In the genomic region with DNA sequence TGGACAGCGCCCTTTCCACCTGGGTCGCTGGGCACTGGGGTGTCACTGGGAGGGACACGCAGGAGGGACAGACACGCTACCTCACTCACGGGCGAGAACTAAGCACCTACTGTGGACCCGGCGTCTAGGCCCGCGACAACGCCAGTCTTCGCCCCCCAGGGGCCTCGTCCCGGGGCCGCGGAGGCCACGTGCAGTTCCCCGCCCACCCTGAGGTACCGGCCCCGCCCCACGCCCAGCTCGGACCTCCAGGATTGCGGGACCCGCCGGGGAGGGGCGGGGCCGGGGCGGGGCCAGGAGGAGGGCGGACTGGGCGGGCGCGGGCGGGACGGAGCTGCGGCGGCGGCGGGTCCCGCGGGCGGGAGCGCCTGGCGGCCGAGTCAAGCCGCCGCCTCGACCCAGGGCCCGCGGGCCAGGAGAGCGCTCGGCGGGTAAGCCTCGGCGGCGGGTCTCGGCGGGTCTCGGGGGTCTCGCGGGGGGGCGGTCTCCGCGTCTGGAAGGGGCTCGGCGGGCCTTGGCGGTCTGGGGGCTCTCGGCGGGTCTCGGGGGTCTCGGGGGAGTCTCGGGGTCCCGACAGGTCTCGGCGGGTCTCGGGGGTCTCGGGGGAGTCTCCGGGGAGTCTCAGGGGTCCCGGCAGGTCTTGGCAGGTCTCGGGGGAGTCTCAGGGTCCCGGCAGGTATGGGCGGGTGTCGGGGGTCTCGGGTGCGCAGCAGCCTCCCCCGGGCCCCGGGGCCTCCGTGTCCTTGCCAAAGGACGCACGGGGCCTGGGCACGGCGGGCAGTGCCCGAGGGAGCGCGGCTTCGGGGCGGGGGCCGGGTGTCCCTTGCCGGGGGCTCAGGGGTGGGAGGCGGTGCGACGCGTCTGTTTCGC, we compare ENCODE assay signal across 1 cellular context.
TF ChIP-seq lines count a peak whose summit lies in the region.

A gene with protein sequence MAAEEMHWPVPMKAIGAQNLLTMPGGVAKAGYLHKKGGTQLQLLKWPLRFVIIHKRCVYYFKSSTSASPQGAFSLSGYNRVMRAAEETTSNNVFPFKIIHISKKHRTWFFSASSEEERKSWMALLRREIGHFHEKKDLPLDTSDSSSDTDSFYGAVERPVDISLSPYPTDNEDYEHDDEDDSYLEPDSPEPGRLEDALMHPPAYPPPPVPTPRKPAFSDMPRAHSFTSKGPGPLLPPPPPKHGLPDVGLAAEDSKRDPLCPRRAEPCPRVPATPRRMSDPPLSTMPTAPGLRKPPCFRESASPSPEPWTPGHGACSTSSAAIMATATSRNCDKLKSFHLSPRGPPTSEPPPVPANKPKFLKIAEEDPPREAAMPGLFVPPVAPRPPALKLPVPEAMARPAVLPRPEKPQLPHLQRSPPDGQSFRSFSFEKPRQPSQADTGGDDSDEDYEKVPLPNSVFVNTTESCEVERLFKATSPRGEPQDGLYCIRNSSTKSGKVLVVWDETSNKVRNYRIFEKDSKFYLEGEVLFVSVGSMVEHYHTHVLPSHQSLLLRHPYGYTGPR (plus strand): TSS at position 375 of the 867 bp plus-strand sequence. CDS start 27,533 bp downstream, outside the sequence.

TF ChIP-seq in HepG2, 621 proteins besides CTCF, POLR2A, EP300 and RAD21 (continued from another document and continues in another):
- TF ChIP-seq, protein P1, sequence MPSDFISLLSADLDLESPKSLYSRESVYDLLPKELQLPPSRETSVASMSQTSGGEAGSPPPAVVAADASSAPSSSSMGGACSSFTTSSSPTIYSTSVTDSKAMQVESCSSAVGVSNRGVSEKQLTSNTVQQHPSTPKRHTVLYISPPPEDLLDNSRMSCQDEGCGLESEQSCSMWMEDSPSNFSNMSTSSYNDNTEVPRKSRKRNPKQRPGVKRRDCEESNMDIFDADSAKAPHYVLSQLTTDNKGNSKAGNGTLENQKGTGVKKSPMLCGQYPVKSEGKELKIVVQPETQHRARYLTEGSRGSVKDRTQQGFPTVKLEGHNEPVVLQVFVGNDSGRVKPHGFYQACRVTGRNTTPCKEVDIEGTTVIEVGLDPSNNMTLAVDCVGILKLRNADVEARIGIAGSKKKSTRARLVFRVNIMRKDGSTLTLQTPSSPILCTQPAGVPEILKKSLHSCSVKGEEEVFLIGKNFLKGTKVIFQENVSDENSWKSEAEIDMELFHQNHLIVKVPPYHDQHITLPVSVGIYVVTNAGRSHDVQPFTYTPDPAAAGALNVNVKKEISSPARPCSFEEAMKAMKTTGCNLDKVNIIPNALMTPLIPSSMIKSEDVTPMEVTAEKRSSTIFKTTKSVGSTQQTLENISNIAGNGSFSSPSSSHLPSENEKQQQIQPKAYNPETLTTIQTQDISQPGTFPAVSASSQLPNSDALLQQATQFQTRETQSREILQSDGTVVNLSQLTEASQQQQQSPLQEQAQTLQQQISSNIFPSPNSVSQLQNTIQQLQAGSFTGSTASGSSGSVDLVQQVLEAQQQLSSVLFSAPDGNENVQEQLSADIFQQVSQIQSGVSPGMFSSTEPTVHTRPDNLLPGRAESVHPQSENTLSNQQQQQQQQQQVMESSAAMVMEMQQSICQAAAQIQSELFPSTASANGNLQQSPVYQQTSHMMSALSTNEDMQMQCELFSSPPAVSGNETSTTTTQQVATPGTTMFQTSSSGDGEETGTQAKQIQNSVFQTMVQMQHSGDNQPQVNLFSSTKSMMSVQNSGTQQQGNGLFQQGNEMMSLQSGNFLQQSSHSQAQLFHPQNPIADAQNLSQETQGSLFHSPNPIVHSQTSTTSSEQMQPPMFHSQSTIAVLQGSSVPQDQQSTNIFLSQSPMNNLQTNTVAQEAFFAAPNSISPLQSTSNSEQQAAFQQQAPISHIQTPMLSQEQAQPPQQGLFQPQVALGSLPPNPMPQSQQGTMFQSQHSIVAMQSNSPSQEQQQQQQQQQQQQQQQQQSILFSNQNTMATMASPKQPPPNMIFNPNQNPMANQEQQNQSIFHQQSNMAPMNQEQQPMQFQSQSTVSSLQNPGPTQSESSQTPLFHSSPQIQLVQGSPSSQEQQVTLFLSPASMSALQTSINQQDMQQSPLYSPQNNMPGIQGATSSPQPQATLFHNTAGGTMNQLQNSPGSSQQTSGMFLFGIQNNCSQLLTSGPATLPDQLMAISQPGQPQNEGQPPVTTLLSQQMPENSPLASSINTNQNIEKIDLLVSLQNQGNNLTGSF (CRISPR knock-in tag; IDR thresholded peaks at IDR 0.05), result peak; percentile 82; the same call in 1 of the 2 replicates
- peak; percentile 89 for TF ChIP-seq SNAI1 (CRISPR knock-in tag; IDR thresholded peaks at IDR 0.05; ENCODE audit: borderline replicate concordance)
- TF ChIP-seq ZBTB1 (CRISPR knock-in tag; IDR thresholded peaks at IDR 0.05; ENCODE audit: borderline replicate concordance), result no peak
- no peak for TF ChIP-seq CBX2 (IDR thresholded peaks at IDR 0.05; ENCODE audit: low read depth, low read length)
- TF ChIP-seq CBX2 (CRISPR knock-in tag; IDR thresholded peaks at IDR 0.05; ENCODE audit: low read depth), result no peak
- TF ChIP-seq SRY (CRISPR knock-in tag; IDR thresholded peaks at IDR 0.05), result peak; percentile 79
- TF ChIP-seq ZSCAN31 (CRISPR knock-in tag; IDR thresholded peaks at IDR 0.05; ENCODE audit: low read depth), result 0 out of 2 replicates have a peak, but pooled peaks have one; percentile 33
- TF ChIP-seq ZNF264 (CRISPR knock-in tag; IDR thresholded peaks at IDR 0.05), result 0 out of 2 replicates have a peak, but pooled peaks have one; percentile 52
- TF ChIP-seq ZNF674 (CRISPR knock-in tag; IDR thresholded peaks at IDR 0.05; ENCODE audit: low read depth), result no peak
- TF ChIP-seq ZNF496 (CRISPR knock-in tag; IDR thresholded peaks at IDR 0.05; ENCODE audit: insufficient replicate concordance), result no peak
- TF ChIP-seq MED13 (CRISPR knock-in tag; IDR thresholded peaks at IDR 0.05), result peak; percentile 73; the same call in 1 of the 2 replicates
- TF ChIP-seq RFX5 (IDR thresholded peaks at IDR 0.05; ENCODE audit: low read depth, low read length), result no peak
- TF ChIP-seq NRL (CRISPR knock-in tag; IDR thresholded peaks at IDR 0.05; ENCODE audit: borderline replicate concordance), result peak; percentile 60; the same call in 1 of the 2 replicates
- TF ChIP-seq RFXANK (CRISPR knock-in tag; IDR thresholded peaks at IDR 0.05), result no peak
- no peak for TF ChIP-seq ZNF350 (CRISPR knock-in tag; IDR thresholded peaks at IDR 0.05; ENCODE audit: borderline replicate concordance, low read depth)
- TF ChIP-seq SALL1 (CRISPR knock-in tag; IDR thresholded peaks at IDR 0.05), result peak; percentile 83
- no peak for TF ChIP-seq ZBTB21 (CRISPR knock-in tag; IDR thresholded peaks at IDR 0.05)
- TF ChIP-seq ZC3H4 (CRISPR knock-in tag; IDR thresholded peaks at IDR 0.05; ENCODE audit: borderline replicate concordance), result no peak
- TF ChIP-seq NBN (conservative IDR thresholded peaks at IDR 0.05), result no peak
- TF ChIP-seq, protein P2, sequence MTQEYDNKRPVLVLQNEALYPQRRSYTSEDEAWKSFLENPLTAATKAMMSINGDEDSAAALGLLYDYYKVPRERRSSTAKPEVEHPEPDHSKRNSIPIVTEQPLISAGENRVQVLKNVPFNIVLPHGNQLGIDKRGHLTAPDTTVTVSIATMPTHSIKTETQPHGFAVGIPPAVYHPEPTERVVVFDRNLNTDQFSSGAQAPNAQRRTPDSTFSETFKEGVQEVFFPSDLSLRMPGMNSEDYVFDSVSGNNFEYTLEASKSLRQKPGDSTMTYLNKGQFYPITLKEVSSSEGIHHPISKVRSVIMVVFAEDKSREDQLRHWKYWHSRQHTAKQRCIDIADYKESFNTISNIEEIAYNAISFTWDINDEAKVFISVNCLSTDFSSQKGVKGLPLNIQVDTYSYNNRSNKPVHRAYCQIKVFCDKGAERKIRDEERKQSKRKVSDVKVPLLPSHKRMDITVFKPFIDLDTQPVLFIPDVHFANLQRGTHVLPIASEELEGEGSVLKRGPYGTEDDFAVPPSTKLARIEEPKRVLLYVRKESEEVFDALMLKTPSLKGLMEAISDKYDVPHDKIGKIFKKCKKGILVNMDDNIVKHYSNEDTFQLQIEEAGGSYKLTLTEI (CRISPR knock-in tag; conservative IDR thresholded peaks at IDR 0.05), result no peak
- no peak for TF ChIP-seq ZNF292 (CRISPR knock-in tag; IDR thresholded peaks at IDR 0.05; ENCODE audit: borderline replicate concordance, low read depth)
- TF ChIP-seq ZNF746 (CRISPR knock-in tag; IDR thresholded peaks at IDR 0.05), result peak; percentile 90
- no peak for TF ChIP-seq HNRNPL (IDR thresholded peaks at IDR 0.05; ENCODE audit: low read depth, low read length)
- TF ChIP-seq, protein P3, sequence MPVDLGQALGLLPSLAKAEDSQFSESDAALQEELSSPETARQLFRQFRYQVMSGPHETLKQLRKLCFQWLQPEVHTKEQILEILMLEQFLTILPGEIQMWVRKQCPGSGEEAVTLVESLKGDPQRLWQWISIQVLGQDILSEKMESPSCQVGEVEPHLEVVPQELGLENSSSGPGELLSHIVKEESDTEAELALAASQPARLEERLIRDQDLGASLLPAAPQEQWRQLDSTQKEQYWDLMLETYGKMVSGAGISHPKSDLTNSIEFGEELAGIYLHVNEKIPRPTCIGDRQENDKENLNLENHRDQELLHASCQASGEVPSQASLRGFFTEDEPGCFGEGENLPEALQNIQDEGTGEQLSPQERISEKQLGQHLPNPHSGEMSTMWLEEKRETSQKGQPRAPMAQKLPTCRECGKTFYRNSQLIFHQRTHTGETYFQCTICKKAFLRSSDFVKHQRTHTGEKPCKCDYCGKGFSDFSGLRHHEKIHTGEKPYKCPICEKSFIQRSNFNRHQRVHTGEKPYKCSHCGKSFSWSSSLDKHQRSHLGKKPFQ (CRISPR knock-in tag; IDR thresholded peaks at IDR 0.05; ENCODE audit: insufficient replicate concordance), result peak; percentile 90
- no peak for TF ChIP-seq NR2F2 (IDR thresholded peaks at IDR 0.05; ENCODE audit: borderline replicate concordance, low read depth)
- TF ChIP-seq TEAD2 (CRISPR knock-in tag; IDR thresholded peaks at IDR 0.05), result 0 out of 2 replicates have a peak, but pooled peaks have one; percentile 34
- TF ChIP-seq, protein P4, sequence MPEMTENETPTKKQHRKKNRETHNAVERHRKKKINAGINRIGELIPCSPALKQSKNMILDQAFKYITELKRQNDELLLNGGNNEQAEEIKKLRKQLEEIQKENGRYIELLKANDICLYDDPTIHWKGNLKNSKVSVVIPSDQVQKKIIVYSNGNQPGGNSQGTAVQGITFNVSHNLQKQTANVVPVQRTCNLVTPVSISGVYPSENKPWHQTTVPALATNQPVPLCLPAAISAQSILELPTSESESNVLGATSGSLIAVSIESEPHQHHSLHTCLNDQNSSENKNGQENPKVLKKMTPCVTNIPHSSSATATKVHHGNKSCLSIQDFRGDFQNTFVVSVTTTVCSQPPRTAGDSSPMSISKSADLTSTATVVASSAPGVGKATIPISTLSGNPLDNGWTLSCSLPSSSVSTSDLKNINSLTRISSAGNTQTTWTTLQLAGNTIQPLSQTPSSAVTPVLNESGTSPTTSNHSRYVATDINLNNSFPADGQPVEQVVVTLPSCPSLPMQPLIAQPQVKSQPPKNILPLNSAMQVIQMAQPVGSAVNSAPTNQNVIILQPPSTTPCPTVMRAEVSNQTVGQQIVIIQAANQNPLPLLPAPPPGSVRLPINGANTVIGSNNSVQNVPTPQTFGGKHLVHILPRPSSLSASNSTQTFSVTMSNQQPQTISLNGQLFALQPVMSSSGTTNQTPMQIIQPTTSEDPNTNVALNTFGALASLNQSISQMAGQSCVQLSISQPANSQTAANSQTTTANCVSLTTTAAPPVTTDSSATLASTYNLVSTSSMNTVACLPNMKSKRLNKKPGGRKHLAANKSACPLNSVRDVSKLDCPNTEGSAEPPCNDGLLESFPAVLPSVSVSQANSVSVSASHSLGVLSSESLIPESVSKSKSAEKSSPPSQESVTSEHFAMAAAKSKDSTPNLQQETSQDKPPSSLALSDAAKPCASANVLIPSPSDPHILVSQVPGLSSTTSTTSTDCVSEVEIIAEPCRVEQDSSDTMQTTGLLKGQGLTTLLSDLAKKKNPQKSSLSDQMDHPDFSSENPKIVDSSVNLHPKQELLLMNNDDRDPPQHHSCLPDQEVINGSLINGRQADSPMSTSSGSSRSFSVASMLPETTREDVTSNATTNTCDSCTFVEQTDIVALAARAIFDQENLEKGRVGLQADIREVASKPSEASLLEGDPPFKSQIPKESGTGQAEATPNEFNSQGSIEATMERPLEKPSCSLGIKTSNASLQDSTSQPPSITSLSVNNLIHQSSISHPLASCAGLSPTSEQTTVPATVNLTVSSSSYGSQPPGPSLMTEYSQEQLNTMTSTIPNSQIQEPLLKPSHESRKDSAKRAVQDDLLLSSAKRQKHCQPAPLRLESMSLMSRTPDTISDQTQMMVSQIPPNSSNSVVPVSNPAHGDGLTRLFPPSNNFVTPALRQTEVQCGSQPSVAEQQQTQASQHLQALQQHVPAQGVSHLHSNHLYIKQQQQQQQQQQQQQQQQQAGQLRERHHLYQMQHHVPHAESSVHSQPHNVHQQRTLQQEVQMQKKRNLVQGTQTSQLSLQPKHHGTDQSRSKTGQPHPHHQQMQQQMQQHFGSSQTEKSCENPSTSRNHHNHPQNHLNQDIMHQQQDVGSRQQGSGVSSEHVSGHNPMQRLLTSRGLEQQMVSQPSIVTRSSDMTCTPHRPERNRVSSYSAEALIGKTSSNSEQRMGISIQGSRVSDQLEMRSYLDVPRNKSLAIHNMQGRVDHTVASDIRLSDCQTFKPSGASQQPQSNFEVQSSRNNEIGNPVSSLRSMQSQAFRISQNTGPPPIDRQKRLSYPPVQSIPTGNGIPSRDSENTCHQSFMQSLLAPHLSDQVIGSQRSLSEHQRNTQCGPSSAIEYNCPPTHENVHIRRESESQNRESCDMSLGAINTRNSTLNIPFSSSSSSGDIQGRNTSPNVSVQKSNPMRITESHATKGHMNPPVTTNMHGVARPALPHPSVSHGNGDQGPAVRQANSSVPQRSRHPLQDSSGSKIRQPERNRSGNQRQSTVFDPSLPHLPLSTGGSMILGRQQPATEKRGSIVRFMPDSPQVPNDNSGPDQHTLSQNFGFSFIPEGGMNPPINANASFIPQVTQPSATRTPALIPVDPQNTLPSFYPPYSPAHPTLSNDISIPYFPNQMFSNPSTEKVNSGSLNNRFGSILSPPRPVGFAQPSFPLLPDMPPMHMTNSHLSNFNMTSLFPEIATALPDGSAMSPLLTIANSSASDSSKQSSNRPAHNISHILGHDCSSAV (CRISPR knock-in tag; IDR thresholded peaks at IDR 0.05; ENCODE audit: borderline replicate concordance), result no peak
- TF ChIP-seq, protein P5, sequence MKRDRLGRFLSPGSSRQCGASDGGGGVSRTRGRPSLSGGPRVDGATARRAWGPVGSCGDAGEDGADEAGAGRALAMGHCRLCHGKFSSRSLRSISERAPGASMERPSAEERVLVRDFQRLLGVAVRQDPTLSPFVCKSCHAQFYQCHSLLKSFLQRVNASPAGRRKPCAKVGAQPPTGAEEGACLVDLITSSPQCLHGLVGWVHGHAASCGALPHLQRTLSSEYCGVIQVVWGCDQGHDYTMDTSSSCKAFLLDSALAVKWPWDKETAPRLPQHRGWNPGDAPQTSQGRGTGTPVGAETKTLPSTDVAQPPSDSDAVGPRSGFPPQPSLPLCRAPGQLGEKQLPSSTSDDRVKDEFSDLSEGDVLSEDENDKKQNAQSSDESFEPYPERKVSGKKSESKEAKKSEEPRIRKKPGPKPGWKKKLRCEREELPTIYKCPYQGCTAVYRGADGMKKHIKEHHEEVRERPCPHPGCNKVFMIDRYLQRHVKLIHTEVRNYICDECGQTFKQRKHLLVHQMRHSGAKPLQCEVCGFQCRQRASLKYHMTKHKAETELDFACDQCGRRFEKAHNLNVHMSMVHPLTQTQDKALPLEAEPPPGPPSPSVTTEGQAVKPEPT (CRISPR knock-in tag; IDR thresholded peaks at IDR 0.05; ENCODE audit: low read depth), result no peak
- no peak for TF ChIP-seq HCFC1 (IDR thresholded peaks at IDR 0.05; ENCODE audit: low read depth, low read length)
- TF ChIP-seq EED (CRISPR knock-in tag; IDR thresholded peaks at IDR 0.05), result no peak
- TF ChIP-seq ZNF737 (CRISPR knock-in tag; IDR thresholded peaks at IDR 0.05; ENCODE audit: borderline replicate concordance), result no peak
- no peak for TF ChIP-seq ELF1 (CRISPR knock-in tag; IDR thresholded peaks at IDR 0.05)
- no peak for TF ChIP-seq ZNF7 (CRISPR knock-in tag; IDR thresholded peaks at IDR 0.05)
- peak; percentile 71; the same call in 1 of the 2 replicates for TF ChIP-seq ZFP36L1 (CRISPR knock-in tag; IDR thresholded peaks at IDR 0.05)
- TF ChIP-seq ERF (CRISPR knock-in tag; IDR thresholded peaks at IDR 0.05), result peak; percentile 71
